28 cellular contexts compared by ENCODE assay signal in genomic region chr11:80466570-80466969, GRCh38.
"Had no signal": no experiment of that assay in that cellular context is flagged by ENCODE, and none has a peak within 500 bp of the region (broad histone marks: within the 10 kb centered on the region; RNA-seq: fewer than 3 reads in every experiment).

No MANE protein-coding gene starts in this region.

- H3K27me3 Mint-ChIP-seq: dendritic cell treated with granulocyte-macrophage colony-stimulating factor and Interleukin-4, amounts not matched to agents 40 ng/mL and 50 ng/mL, for 4 days; effector memory CD8-positive, alpha-beta T cell; naive B cell had no signal

- H3K9me3 Mint-ChIP-seq: endodermal cell had no signal

- H3K27ac ChIP-seq: colonic mucosa, epithelial cell of prostate, esophagus squamous epithelium, gastrocnemius medialis, heart right ventricle, left lung, lower lobe of right lung had no signal

- H3K36me3 ChIP-seq: colonic mucosa, esophagus squamous epithelium, gastrocnemius medialis, heart right ventricle, left lung, lower lobe of right lung had no signal

- ATAC-seq: effector memory CD8-positive, alpha-beta T cell; esophagus mucosa; gastrocnemius medialis; heart right ventricle; left cardiac atrium; left lung; left ventricle myocardium superior; lower lobe of right lung; mucosa of descending colon had no signal

- H3K27ac Mint-ChIP-seq: dendritic cell treated with granulocyte-macrophage colony-stimulating factor and Interleukin-4, amounts not matched to agents 40 ng/mL and 50 ng/mL, for 4 days; effector memory CD8-positive, alpha-beta T cell; endodermal cell; mesothelial cell of epicardium; naive B cell had no signal

- H3K9me3 ChIP-seq: colonic mucosa, esophagus squamous epithelium, gastrocnemius medialis, lower lobe of right lung, mucosa of descending colon had no signal

- H3K27me3 ChIP-seq: colonic mucosa, esophagus squamous epithelium, gastrocnemius medialis, heart right ventricle, left lung had no signal

- H3K36me3 Mint-ChIP-seq: mesothelial cell of epicardium, naive B cell had no signal

- DNase-seq: colonic mucosa; cortex of kidney; effector CD8-positive, alpha-beta T cell; effector memory CD8-positive, alpha-beta T cell; endodermal cell; erythroblast; esophagus squamous epithelium; foreskin fibroblast; foreskin melanocyte; gastrocnemius medialis; glutamatergic neuron; head of caudate nucleus; heart right ventricle; hippocampal formation; left cardiac atrium; left lung; left ventricle myocardium superior; lower lobe of right lung; mesenchymal stem cell; mucosa of descending colon; naive B cell had no signal

- H3K4me1 Mint-ChIP-seq: endodermal cell, mesothelial cell of epicardium, naive B cell had no signal

- FAIRE-seq: endometrium, islet of Langerhans, keratinocyte had no signal

- H3K4me3 ChIP-seq: colonic mucosa, esophagus squamous epithelium, gastrocnemius medialis, heart right ventricle, left lung, lower lobe of right lung, mucosa of descending colon had no signal

- H3K4me1 ChIP-seq: colonic mucosa, esophagus squamous epithelium, gastrocnemius medialis, heart right ventricle, left lung, lower lobe of right lung had no signal

- H3K4me3 Mint-ChIP-seq: dendritic cell treated with granulocyte-macrophage colony-stimulating factor and Interleukin-4, amounts not matched to agents 40 ng/mL and 50 ng/mL, for 4 days; effector memory CD8-positive, alpha-beta T cell; endodermal cell; mesothelial cell of epicardium; naive B cell had no signal
